Comparison of ENCODE assay signal across 8 cellular contexts in the genomic region with DNA sequence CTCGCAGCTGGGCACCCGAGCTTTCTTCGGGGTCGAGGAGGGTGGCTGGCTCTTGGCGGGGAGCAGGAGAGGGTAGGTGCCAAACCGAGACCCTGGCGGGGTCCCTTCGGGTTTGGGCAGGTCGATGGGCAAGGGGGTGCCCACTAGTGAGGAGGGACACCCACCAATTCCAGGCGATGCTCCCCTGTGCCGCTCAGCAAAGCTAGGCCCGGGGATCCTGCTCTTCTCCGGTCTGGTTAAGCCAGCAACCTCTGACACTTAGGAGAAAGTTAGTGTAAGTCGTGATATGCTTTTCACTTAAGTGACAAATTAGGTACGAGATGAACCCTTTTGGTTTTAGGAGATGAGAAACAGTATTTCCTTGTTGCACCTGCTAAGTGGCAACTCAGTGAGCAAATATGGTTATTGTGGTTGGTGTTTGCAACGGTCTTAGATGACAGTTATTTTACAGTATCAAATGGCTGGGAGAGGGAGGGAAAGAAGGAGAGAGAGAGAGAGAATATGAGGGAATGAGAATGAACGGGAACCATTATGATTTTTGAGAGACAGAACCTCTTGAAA. TPM values are rescaled to one million over a fixed set of nuclear protein-coding genes. Genes with fewer than 3 reads are reported as not detected.
A peak's percentile ranks its signal among the peaks of the same experiment; 100 is the strongest.
DNase-seq lines count a peak whose midpoint lies in the region; ATAC-seq and TF ChIP-seq lines count a peak whose summit lies in the region.

No MANE protein-coding gene starts in this region.

- H3K4me2 ChIP-seq in Loucy (ENCODE audit: low read depth, low read length, poor library complexity, severe bottlenecking) = peak overlapping the region; percentile 90

- peak overlapping the region; percentile 99 for H3K9ac ChIP-seq in Loucy (ENCODE audit: low read depth, low read length, poor library complexity, severe bottlenecking)

- no peak for TF ChIP-seq CTCF in Loucy (conservative IDR thresholded peaks at IDR 0.05; ENCODE audit: low read length)

- peaks cover 18% of the 10 kb centered on the region; the same call in 1 of the 2 replicates for H3F3A ChIP-seq in Loucy (ENCODE audit: low read depth)

- peaks cover 40 to 47% (median 42%) of the 10 kb centered on the region in 3 donors for H3K4me1 Mint-ChIP-seq in T-cell

- H3K4me1 ChIP-seq in HAP-1 (peaks cover 7% of the 10 kb centered on the region), Loucy (ENCODE audit: insufficient read depth, low read length, poor library complexity, severe bottlenecking) (peaks cover 62% of the 10 kb centered on the region), esophagus (ENCODE audit: control insufficient read depth in 2 of 2, insufficient read depth in 2 of 2, low read length in 1 of 2) (peaks cover 0 to 14% of the 10 kb centered on the region in 2 donors), muscle layer of duodenum (ENCODE audit: control insufficient read depth in 1 of 2, insufficient read depth in 2 of 2, low read length in 2 of 2) (peaks cover 0 to 4% of the 10 kb centered on the region in 2 donors)

- H3K27me3 Mint-ChIP-seq in T-cell = peaks cover 0 to 1% of the 10 kb centered on the region in 2 donors

- peak overlapping the region; percentile 80 to 82 (median 81) for H3K4me3 Mint-ChIP-seq in T-cell

- POLR2A ChIA-PET in T-cell (lab: Charles Lee) = interaction anchor here (0.6 to 1.0 kb wide), 3 partner anchors 26 to 66 kb away, joined by 3 to 4 read pairs (median 3); no protein-coding TSS in a partner anchor

- H3K27ac ChIP-seq in esophagus (ENCODE audit: low read depth in 2 of 2, low read length in 1 of 2) (peak overlapping the region; percentile 83 to 90), muscle layer of duodenum (ENCODE audit: low read length) (peak overlapping the region; percentile 32)

- H2AFZ ChIP-seq in Loucy (ENCODE audit: low read length) = no peak overlapping the region; the same call in 1 of the 2 replicates

- CTCF ChIA-PET in T-cell (lab: Charles Lee) = interaction anchor here in 1 of 2 donors (0.7 to 2.5 kb wide), 2 partner anchors 9 to 111 kb away, joined by 5 to 9 read pairs; a partner anchor contains a TSS

- H3K4me3 ChIP-seq in HAP-1 = peak overlapping the region; percentile 71
- peak overlapping the region; percentile 84 for H3K4me3 ChIP-seq in Loucy (ENCODE audit: low read length, poor library complexity, severe bottlenecking)
- peak overlapping the region; percentile 84 to 97 for H3K4me3 ChIP-seq in esophagus (ENCODE audit: low read depth in 1 of 2, low read length in 2 of 2)
- peak overlapping the region; percentile 71 to 98 for H3K4me3 ChIP-seq in muscle layer of duodenum (ENCODE audit: low read depth in 1 of 2, low read length in 2 of 2)

- DNase-seq in Right ventricle myocardium inferior (ENCODE audit: missing footprints) (no peak), cardiac septum (ENCODE audit: low spot score) (no peak), HAP-1 (ENCODE audit: low spot score in 2 of 2) (peak in 1 of 2 experiments; percentile 23), T-cell (peak in 7 of 34 experiments; percentile 3 to 36 (median 22))
- DNase-seq in effector CD4-positive, alpha-beta T cell = no peak

- H3K36me3 Mint-ChIP-seq in T-cell = peaks cover 3% of the 10 kb centered on the region

- H3K79me2 ChIP-seq in Loucy (ENCODE audit: insufficient read depth, low read length) = peaks cover 61% of the 10 kb centered on the region

- 0% methylated on average over 17 of the region's 17 CpGs for WGBS in esophagus, 2 donors

- ATAC-seq in Right ventricle myocardium inferior (peak; percentile 24), T-cell (replicated peaks in 1 of 4) (peak; percentile 30 to 41 (median 38))

- H3K27me3 ChIP-seq in HAP-1 (ENCODE audit: low read depth) (no peaks in the 10 kb centered on the region), Loucy (ENCODE audit: insufficient read depth, low read length, poor library complexity, severe bottlenecking) (no peaks in the 10 kb centered on the region), esophagus (ENCODE audit: control insufficient read depth in 1 of 2, insufficient read depth in 2 of 2, low read length in 2 of 2) (no peaks in the 10 kb centered on the region), muscle layer of duodenum (ENCODE audit: low read depth, low read length) (no peaks in the 10 kb centered on the region)

- no peaks in the 10 kb centered on the region for H3K9me2 ChIP-seq in Loucy (replicated peaks; ENCODE audit: low read depth, low read length)

- intact Hi-C loops in Right ventricle myocardium inferior (cut with DNase I) (loop anchor here (5.0 kb wide), 3 partner anchors 70 to 200 kb away; a partner anchor contains a TSS), cardiac septum (cut with DNase I) (loop anchor here (5.0 kb wide), 2 partner anchors 75 to 200 kb away; a partner anchor contains a TSS)

- H3K27ac Mint-ChIP-seq in T-cell = peak overlapping the region; percentile 85

- in situ Hi-C loops in HAP-1 (cut with MboI; ENCODE audit: low sequenced_read_pairs) = no loop called here

- peaks cover 43% of the 10 kb centered on the region for H4K20me1 ChIP-seq in Loucy (ENCODE audit: insufficient read depth, low read length, poor library complexity, severe bottlenecking)

- no peaks in the 10 kb centered on the region for H3K9me3 ChIP-seq in HAP-1
- H3K9me3 ChIP-seq in Loucy (ENCODE audit: insufficient read depth, low read depth, low read length) = no peaks in the 10 kb centered on the region
- H3K9me3 ChIP-seq in esophagus (ENCODE audit: control insufficient read depth in 2 of 2, insufficient read depth in 1 of 2, low read depth in 1 of 2, low read length in 1 of 2) = no peaks in the 10 kb centered on the region
- no peaks in the 10 kb centered on the region for H3K9me3 ChIP-seq in muscle layer of duodenum (ENCODE audit: control insufficient read depth in 1 of 2, low read length in 2 of 2)

- H3K36me3 ChIP-seq in HAP-1 (replicated peaks) (no peaks in the 10 kb centered on the region), Loucy (ENCODE audit: insufficient read depth, low read length) (peaks cover 4% of the 10 kb centered on the region), esophagus (ENCODE audit: control insufficient read depth in 2 of 2, insufficient read depth in 2 of 2, low read length in 1 of 2) (no peaks in the 10 kb centered on the region), muscle layer of duodenum (ENCODE audit: control insufficient read depth in 1 of 2, insufficient read depth in 2 of 2, low read length in 2 of 2) (no peaks in the 10 kb centered on the region)

- no peaks in the 10 kb centered on the region for H3K9me3 Mint-ChIP-seq in T-cell

RNA-seq across cellular contexts. Expression of a gene that starts 0.6 kb away (rescaled TPM):
- total RNA-seq in Right ventricle myocardium inferior (111 TPM), cardiac septum (91.6 TPM), T-cell (100 to 1,000 TPM in 1 of 5 donors, 10 to 100 TPM in 4; 43.6 to 119 (median 67.0) TPM)
- 100 to 1,000 TPM; 174 to 326 TPM for polyA plus RNA-seq in esophagus
